Comparison of ENCODE assay signal across 9 cellular contexts in the genomic region with DNA sequence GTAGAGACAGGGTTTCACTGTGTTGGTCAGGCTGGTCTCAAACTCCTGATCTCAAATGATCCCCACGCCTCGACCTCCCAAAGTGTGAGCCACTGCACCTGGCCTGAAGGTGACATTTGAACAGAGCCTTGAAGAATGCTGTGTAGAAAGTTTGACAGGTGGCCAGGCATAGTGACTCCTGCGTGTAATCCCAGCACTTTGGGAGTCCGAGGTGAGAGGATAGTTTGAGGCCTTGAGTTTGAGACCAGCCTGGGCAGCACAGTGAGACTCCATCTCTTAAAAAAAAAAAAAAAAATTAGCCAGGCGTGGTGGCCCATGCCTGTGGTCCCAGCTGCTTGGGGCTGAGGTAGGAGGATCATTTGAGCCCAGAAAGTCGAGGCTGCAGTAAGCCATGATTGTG. TPM values are rescaled to one million over a fixed set of nuclear protein-coding genes. Genes with fewer than 3 reads are reported as not detected.
DNase-seq lines count a peak whose midpoint lies in the region; ATAC-seq and TF ChIP-seq lines count a peak whose summit lies in the region.
"Had no signal": no experiment of that assay in that cellular context is flagged by ENCODE, and none has a peak within 500 bp of the region (broad histone marks: within the 10 kb centered on the region; RNA-seq: fewer than 3 reads in every experiment).

No MANE protein-coding gene starts in this region.

- H3K36me3 ChIP-seq in GM23248 (ENCODE audit: low read depth) (peaks cover 17% of the 10 kb centered on the region; the same call in 1 of the 2 replicates), skeletal muscle satellite cell (ENCODE audit: insufficient read depth, low read length) (peaks cover 27% of the 10 kb centered on the region)

- no peak overlapping the region for H2AFZ ChIP-seq in GM23248

- H3K4me2 ChIP-seq in GM23248 (ENCODE audit: unreplicated experiment) (peak overlapping the region; percentile 85), skeletal muscle satellite cell (ENCODE audit: low read length) (peak overlapping the region; percentile 85)

- peaks cover 15% of the 10 kb centered on the region for H3K4me1 ChIP-seq in GM23248 (ENCODE audit: insufficient read depth)
- peaks cover 32% of the 10 kb centered on the region for H3K4me1 ChIP-seq in skeletal muscle satellite cell (ENCODE audit: control insufficient read depth, insufficient read depth, low read length)

- CTCF ChIA-PET in activated CD4-positive, alpha-beta memory T cell treated with anti-CD3 and anti-CD28 coated beads for 36 hours (lab: Charles Lee), result interaction anchor here (0.6 to 2.1 kb wide), 3 partner anchors 11 to 127 kb away, joined by 3 to 17 read pairs (median 6); no protein-coding TSS in a partner anchor

- peak overlapping the region; percentile 97 for H3K9ac ChIP-seq in GM23248
- H3K9ac ChIP-seq in skeletal muscle satellite cell (ENCODE audit: low read depth, low read length), result peak overlapping the region; percentile 97

- H3K9me3 ChIP-seq in GM23248 (ENCODE audit: low read depth) (no peaks in the 10 kb centered on the region), skeletal muscle satellite cell (replicated peaks; ENCODE audit: low read length) (no peaks in the 10 kb centered on the region)

- no peaks in the 10 kb centered on the region for H3K9me2 ChIP-seq in GM23248 (ENCODE audit: insufficient read depth)

- H3K4me3 ChIP-seq in GM23248, result peak overlapping the region; percentile 87
- H3K4me3 ChIP-seq in skeletal muscle satellite cell (ENCODE audit: low read length), result peak overlapping the region; percentile 93

- peaks cover 39% of the 10 kb centered on the region for H3K36me3 Mint-ChIP-seq in activated CD4-positive, alpha-beta memory T cell treated with anti-CD3 and anti-CD28 coated beads for 36 hours
- peaks cover 5% of the 10 kb centered on the region for H3K36me3 Mint-ChIP-seq in glutamatergic neuron (ENCODE audit: unreplicated experiment)

- POLR2A ChIA-PET in activated CD4-positive, alpha-beta memory T cell treated with anti-CD3 and anti-CD28 coated beads for 36 hours (lab: Charles Lee), result interaction anchor here (0.6 to 2.4 kb wide), 3 partner anchors 25 to 446 kb away, joined by 3 to 9 read pairs (median 6); no protein-coding TSS in a partner anchor

- H4K20me1 ChIP-seq in GM23248 (ENCODE audit: insufficient read depth), result 0 out of 2 replicates have a peak, but pooled peaks cover 9% of the 10 kb centered on the region

- no peaks in the 10 kb centered on the region for H3K27me3 Mint-ChIP-seq in activated CD4-positive, alpha-beta memory T cell treated with anti-CD3 and anti-CD28 coated beads for 36 hours
- H3K27me3 Mint-ChIP-seq in glutamatergic neuron (ENCODE audit: unreplicated experiment), result peaks cover 3% of the 10 kb centered on the region

- no peak for DNase-seq in GM23248
- DNase-seq in activated CD4-positive, alpha-beta memory T cell treated with anti-CD3 and anti-CD28 coated beads for 36 hours, result no peak
- DNase-seq in glutamatergic neuron, result no peak
- no peak for DNase-seq in iPS-NIHi7 (ENCODE audit: extremely low spot score)
- DNase-seq in NCI-H345 treated with DMSO at 0.1 percent for 48 hours (lab: John Stamatoyannopoulos, UW; ENCODE audit: unreplicated experiment), result no peak
- DNase-seq: amniotic stem cell had no signal

- H3K27ac Mint-ChIP-seq in activated CD4-positive, alpha-beta memory T cell treated with anti-CD3 and anti-CD28 coated beads for 36 hours, result peak overlapping the region; percentile 29
- H3K27ac Mint-ChIP-seq in glutamatergic neuron (ENCODE audit: unreplicated experiment), result no peak overlapping the region

- intact Hi-C loops in activated CD4-positive, alpha-beta memory T cell treated with anti-CD3 and anti-CD28 coated beads for 36 hours (cut with micrococcal nuclease), result loop anchor here (5.0 kb wide), 3 partner anchors 37 to 543 kb away; partner anchors contain the start of genes CIB1, GDPGP1, HDDC3 and ZNF774

- ATAC-seq in HG02970 (IDR thresholded peaks at IDR 0.05; ENCODE audit: low FRiP score, unreplicated experiment) (no peak), GM21529 (IDR thresholded peaks at IDR 0.05; ENCODE audit: unreplicated experiment) (no peak)

- H3K79me2 ChIP-seq in GM23248 (ENCODE audit: insufficient read depth), result peaks cover 60% of the 10 kb centered on the region

- H3K4me3 Mint-ChIP-seq in activated CD4-positive, alpha-beta memory T cell treated with anti-CD3 and anti-CD28 coated beads for 36 hours, result peak overlapping the region; percentile 92
- peak overlapping the region; percentile 91 for H3K4me3 Mint-ChIP-seq in glutamatergic neuron (ENCODE audit: unreplicated experiment)

- peaks cover 19% of the 10 kb centered on the region; the same call in 1 of the 2 replicates for H3F3A ChIP-seq in GM23248 (ENCODE audit: insufficient read depth)

- H3K27ac ChIP-seq in GM23248, result peak overlapping the region; percentile 85

- in situ Hi-C loops in GM23248 (cut with MboI), result no loop called here

- H3K9me3 Mint-ChIP-seq in activated CD4-positive, alpha-beta memory T cell treated with anti-CD3 and anti-CD28 coated beads for 36 hours, result no peaks in the 10 kb centered on the region
- H3K9me3 Mint-ChIP-seq in glutamatergic neuron (ENCODE audit: unreplicated experiment), result peaks cover 8% of the 10 kb centered on the region

- TF ChIP-seq CTCF in glutamatergic neuron (IDR thresholded peaks at IDR 0.05; ENCODE audit: partially characterized antibody, unreplicated experiment), result no peak

- H3K4me1 Mint-ChIP-seq in activated CD4-positive, alpha-beta memory T cell treated with anti-CD3 and anti-CD28 coated beads for 36 hours (ENCODE audit: low read depth), result peaks cover 58% of the 10 kb centered on the region
- peaks cover 24% of the 10 kb centered on the region for H3K4me1 Mint-ChIP-seq in glutamatergic neuron (ENCODE audit: low read depth, unreplicated experiment)

- no peaks in the 10 kb centered on the region for H3K27me3 ChIP-seq in GM23248 (replicated peaks; ENCODE audit: insufficient read depth)
- H3K27me3 ChIP-seq in skeletal muscle satellite cell (ENCODE audit: control insufficient read depth, insufficient read depth, low read length), result no peaks in the 10 kb centered on the region

- 7 to 12% methylated on average over 6 of the region's 6 CpGs for WGBS in GM23248 (ENCODE audit: low coverage in 1 of 2, low lambda C conversion rate in 2 of 2, missing lambda C conversion rate in 2 of 2), 2 experiments

RNA-seq across cellular contexts. Expression of gene IQGAP1, which starts 1.5 kb away (rescaled TPM):
- 165 and 185 TPM in 2 replicates for total RNA-seq in GM23248 (2014; rRNA removed; shearing (Covaris generic))
- 97.4 and 101 TPM in 2 replicates for polyA plus RNA-seq in GM23248 (2016; fragmentation: Nextera tagmentation; extraction: Ambion mirVana)
- 100 to 1,000 TPM; 186 to 207 TPM for total RNA-seq in activated CD4-positive, alpha-beta memory T cell treated with anti-CD3 and anti-CD28 coated beads for 36 hours
- 61.1 TPM for total RNA-seq in glutamatergic neuron (ENCODE audit: unreplicated experiment)
- total RNA-seq in skeletal muscle satellite cell (2012; rRNA removed), result 151 and 176 TPM in 2 replicates

RNA-seq across cellular contexts. Expression of gene ZNF774, which starts 37.4 kb away (rescaled TPM):
- 0.22 and 0.51 TPM in 2 replicates for total RNA-seq in GM23248 (2014; rRNA removed; shearing (Covaris generic))
- 0.66 and 1.6 TPM in 2 replicates for polyA plus RNA-seq in GM23248 (2016; fragmentation: Nextera tagmentation; extraction: Ambion mirVana)
- total RNA-seq in activated CD4-positive, alpha-beta memory T cell treated with anti-CD3 and anti-CD28 coated beads for 36 hours, result 1 to 10 TPM in 1 of 2 experiments, under 1 TPM in 1; 0.68 to 1.1 TPM
- total RNA-seq in glutamatergic neuron (ENCODE audit: unreplicated experiment), result 6.7 TPM
- 0.87 and 1.0 TPM in 2 replicates for total RNA-seq in skeletal muscle satellite cell (2012; rRNA removed)
